1 cellular context compared by ENCODE assay signal in genomic region chr17:45299311-45299710, GRCh38.
TF ChIP-seq lines count a peak whose summit lies in the region.

No MANE protein-coding gene starts in this region.

TF ChIP-seq in GM23338, 12 proteins besides CTCF, POLR2A, EP300 and RAD21 (continued from another document):
- TF ChIP-seq REST (IDR thresholded peaks at IDR 0.05; ENCODE audit: unreplicated experiment): no peak
- TF ChIP-seq ZNF114 (CRISPR knock-in tag; IDR thresholded peaks at IDR 0.05): no peak
- no peak for TF ChIP-seq EZH2phosphoT487 (IDR thresholded peaks at IDR 0.05; ENCODE audit: unreplicated experiment)
- TF ChIP-seq, protein P1, sequence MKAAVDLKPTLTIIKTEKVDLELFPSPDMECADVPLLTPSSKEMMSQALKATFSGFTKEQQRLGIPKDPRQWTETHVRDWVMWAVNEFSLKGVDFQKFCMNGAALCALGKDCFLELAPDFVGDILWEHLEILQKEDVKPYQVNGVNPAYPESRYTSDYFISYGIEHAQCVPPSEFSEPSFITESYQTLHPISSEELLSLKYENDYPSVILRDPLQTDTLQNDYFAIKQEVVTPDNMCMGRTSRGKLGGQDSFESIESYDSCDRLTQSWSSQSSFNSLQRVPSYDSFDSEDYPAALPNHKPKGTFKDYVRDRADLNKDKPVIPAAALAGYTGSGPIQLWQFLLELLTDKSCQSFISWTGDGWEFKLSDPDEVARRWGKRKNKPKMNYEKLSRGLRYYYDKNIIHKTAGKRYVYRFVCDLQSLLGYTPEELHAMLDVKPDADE (IDR thresholded peaks at IDR 0.05): no peak
- TF ChIP-seq JUNB (IDR thresholded peaks at IDR 0.05; ENCODE audit: unreplicated experiment): no peak
